In genomic region chr2:158359846-158360245, GRCh38 we compare ENCODE assay signal across 11 cellular contexts.
DNase-seq lines count a peak whose midpoint lies in the region; ATAC-seq and TF ChIP-seq lines count a peak whose summit lies in the region.
"Had no signal": no experiment of that assay in that cellular context is flagged by ENCODE, and none has a peak within 500 bp of the region (broad histone marks: within the 10 kb centered on the region; RNA-seq: fewer than 3 reads in every experiment).

No MANE protein-coding gene starts in this region.

- intact Hi-C loops in A673 (cut with micrococcal nuclease; ENCODE audit: unreplicated experiment), result no loop called here
- intact Hi-C loops in left ventricle myocardium superior (cut with micrococcal nuclease), result no loop called here

- peak; percentile 45 for DNase-seq in A673 (ENCODE audit: low spot score)
- peak; percentile 58 for DNase-seq in NCI-H69 (lab: John Stamatoyannopoulos, UW)
- peak; percentile 40 for DNase-seq in epithelial cell of prostate (ENCODE audit: low read depth, low spot score)
- no peak for DNase-seq in left ventricle myocardium superior
- no peak for DNase-seq in activated CD4-positive, CD25-positive, alpha-beta regulatory T cell treated with anti-CD3 and anti-CD28 coated beads, Interleukin-2, amount 50 U/mL, for 72 hours
- no peak for DNase-seq in HuH-7.5 (ENCODE audit: low spot score)
- no peak for DNase-seq in GM10266 (ENCODE audit: extremely low spot score)
- DNase-seq: activated effector memory CD4-positive, alpha-beta T cell treated with anti-CD3 and anti-CD28 coated beads, Interleukin-2, amount 50 U/mL, for 16 hours; effector memory CD8-positive, alpha-beta T cell; islet precursor cell had no signal

- TF ChIP-seq CTCF in A673 (conservative IDR thresholded peaks at IDR 0.05; ENCODE audit: low read depth, low read length) (no peak), GM10266 (IDR thresholded peaks at IDR 0.05; ENCODE audit: control insufficient read depth, insufficient read depth, low read depth, missing control alignments) (no peak)

- POLR2A ChIA-PET in A673 (lab: Charles Lee; ENCODE audit: low non-redundant PET), result no interaction called here

- CTCF ChIA-PET in A673 (lab: Charles Lee), result no interaction called here

- no TSS peak for BruUV-seq in A673 (replicated peaks; lab: Mats Ljungman, UMichigan)

- no peak overlapping the region for H3K4me3 ChIP-seq in A673 (ENCODE audit: low read depth, low read length, poor library complexity, severe bottlenecking)

- ATAC-seq in GM21360 (IDR thresholded peaks at IDR 0.05; ENCODE audit: unreplicated experiment) (peak; percentile 82), left ventricle myocardium superior (no peak)
- ATAC-seq: effector memory CD8-positive, alpha-beta T cell had no signal

- H3K27ac ChIP-seq in A673 (ENCODE audit: low read depth, low read length, poor library complexity, severe bottlenecking) (no peak overlapping the region), epithelial cell of prostate (no peak overlapping the region)

- no peaks in the 10 kb centered on the region for H3K4me1 ChIP-seq in A673 (ENCODE audit: insufficient read depth, low read length, poor library complexity, severe bottlenecking)

- H3K9me3 ChIP-seq in A673 (ENCODE audit: low read depth, low read length, poor library complexity, severe bottlenecking), result no peaks in the 10 kb centered on the region

- H3K27me3 ChIP-seq in A673 (replicated peaks; ENCODE audit: insufficient read depth, low read depth, low read length, poor library complexity), result no peaks in the 10 kb centered on the region

- no peaks in the 10 kb centered on the region for H3K36me3 ChIP-seq in A673 (ENCODE audit: insufficient read depth, low read length, poor library complexity, severe bottlenecking)

Comparison
In these comparisons a context has a peak if more than half of its experiments do, and no peak if none do; other contexts are left out.
1. DNase-seq: peak in A673 (single experiment), NCI-H69 (single experiment) and epithelial cell of prostate (single experiment); none in left ventricle myocardium superior (single experiment), activated CD4-positive, CD25-positive, alpha-beta regulatory T cell treated with anti-CD3 and anti-CD28 coated beads, Interleukin-2, amount 50 U/mL, for 72 hours (single experiment), HuH-7.5 (single experiment) and GM10266 (single experiment).